29 cellular contexts compared by ENCODE assay signal in genomic region chr14:105839425-105840265, GRCh38.
DNase-seq lines count a peak whose midpoint lies in the region; ATAC-seq and TF ChIP-seq lines count a peak whose summit lies in the region.
"Had no signal": no experiment of that assay in that cellular context is flagged by ENCODE, and none has a peak within 500 bp of the region (broad histone marks: within the 10 kb centered on the region; RNA-seq: fewer than 3 reads in every experiment).

No MANE protein-coding gene starts in this region.

- TF ChIP-seq CTCF in right atrium auricular region (IDR thresholded peaks at IDR 0.05) (no peak), colonic mucosa (IDR thresholded peaks at IDR 0.05) (no peak), omental fat pad (IDR thresholded peaks at IDR 0.05) (no peak), chondrocyte (IDR thresholded peaks at IDR 0.05) (no peak)

- H3K9me3 ChIP-seq in right atrium auricular region: no peaks in the 10 kb centered on the region
- H3K9me3 ChIP-seq in colonic mucosa: no peaks in the 10 kb centered on the region
- H3K9me3 ChIP-seq: adrenal gland, body of pancreas, gastroesophageal sphincter, right lobe of liver, SJSA1, stomach had no signal

- peaks cover 42% of the 10 kb centered on the region for H3K9me3 Mint-ChIP-seq in chondrocyte (ENCODE audit: low read depth)
- H3K9me3 Mint-ChIP-seq in naive thymus-derived CD8-positive, alpha-beta T cell: no peaks in the 10 kb centered on the region
- H3K9me3 Mint-ChIP-seq: activated T-cell treated with anti-CD3 and anti-CD28 coated beads, Interleukin-2, amount 50 U/mL, for 4 hours; IgD-negative memory B cell had no signal

- no peaks in the 10 kb centered on the region for H3K36me3 Mint-ChIP-seq in chondrocyte (ENCODE audit: low read depth)
- H3K36me3 Mint-ChIP-seq in naive thymus-derived CD8-positive, alpha-beta T cell: no peaks in the 10 kb centered on the region
- H3K36me3 Mint-ChIP-seq: IgD-negative memory B cell had no signal

- no peaks in the 10 kb centered on the region for H3K4me1 ChIP-seq in right atrium auricular region
- H3K4me1 ChIP-seq in colonic mucosa: no peaks in the 10 kb centered on the region
- H3K4me1 ChIP-seq: adrenal gland, body of pancreas, gastroesophageal sphincter, right lobe of liver, SJSA1, stomach had no signal

- H3K4me3 ChIP-seq in right atrium auricular region: no peak overlapping the region
- no peak overlapping the region for H3K4me3 ChIP-seq in colonic mucosa
- H3K4me3 ChIP-seq: adrenal gland, body of pancreas, gastroesophageal sphincter, hepatocyte, right lobe of liver, SJSA1, stomach had no signal

- H3K27ac ChIP-seq in right atrium auricular region (no peak overlapping the region), colonic mucosa (no peak overlapping the region)
- H3K27ac ChIP-seq: adrenal gland, body of pancreas, gastroesophageal sphincter, hepatocyte, right lobe of liver, SJSA1, stomach, WERI-Rb-1 had no signal

- H3K27me3 ChIP-seq in right atrium auricular region (no peaks in the 10 kb centered on the region), colonic mucosa (no peaks in the 10 kb centered on the region)
- H3K27me3 ChIP-seq: adrenal gland, body of pancreas, hepatocyte, right lobe of liver, SJSA1 had no signal

- no peak overlapping the region for H3K4me3 Mint-ChIP-seq in chondrocyte (ENCODE audit: unreplicated experiment)
- H3K4me3 Mint-ChIP-seq in naive thymus-derived CD8-positive, alpha-beta T cell: no peak overlapping the region
- H3K4me3 Mint-ChIP-seq: activated T-cell treated with anti-CD3 and anti-CD28 coated beads, Interleukin-2, amount 50 U/mL, for 4 hours; IgD-negative memory B cell had no signal

- H3K9ac ChIP-seq in colonic mucosa (ENCODE audit: low read depth in 2 of 2, low read length in 2 of 2): no peak overlapping the region

- no peak overlapping the region for H3K27ac Mint-ChIP-seq in chondrocyte (ENCODE audit: unreplicated experiment)
- no peak overlapping the region for H3K27ac Mint-ChIP-seq in naive thymus-derived CD8-positive, alpha-beta T cell
- H3K27ac Mint-ChIP-seq: IgD-negative memory B cell had no signal

- intact Hi-C loops in Right ventricle myocardium inferior (cut with DNase I) (no loop called here), colonic mucosa (cut with DNase I) (no loop called here)

- POLR2A ChIA-PET in naive thymus-derived CD8-positive, alpha-beta T cell (lab: Charles Lee): no interaction called here

- H3K27me3 Mint-ChIP-seq in chondrocyte (ENCODE audit: low read depth): no peaks in the 10 kb centered on the region
- no peaks in the 10 kb centered on the region for H3K27me3 Mint-ChIP-seq in naive thymus-derived CD8-positive, alpha-beta T cell
- H3K27me3 Mint-ChIP-seq: IgD-negative memory B cell had no signal

- DNase-seq in right atrium auricular region (ENCODE audit: low spot score) (peak; percentile 46), Right ventricle myocardium inferior (ENCODE audit: missing footprints) (no peak), colonic mucosa (peak; percentile 10), omental fat pad (ENCODE audit: low spot score) (peak; percentile 16), chondrocyte (ENCODE audit: low spot score) (no peak), NCI-H345 (lab: John Stamatoyannopoulos, UW) (no peak)
- DNase-seq in naive thymus-derived CD8-positive, alpha-beta T cell: no peak
- DNase-seq: activated CD4-positive, alpha-beta T cell treated with anti-CD3 and anti-CD28 coated beads for 4 hours; activated T-cell treated with anti-CD3 and anti-CD28 coated beads, Interleukin-2, amount 50 U/mL, for 4 hours; body of pancreas; C1 segment of cervical spinal cord; DMS79 treated with DMSO at 0.1 percent for 48 hours; GDM1; left colon; mesenchymal stem cell; NCI-H1048; NCI-H446; NCI-H774; right lobe of liver; stimulated activated CD4-positive, alpha-beta T cell treated with anti-CD3 and anti-CD28 coated beads, Interleukin-12 subunit alpha, Interleukin-12 subunit beta, amount 100 ng/mL, for 4 hours; stimulated activated CD4-positive, alpha-beta T cell treated with anti-CD3 and anti-CD28 coated beads, Interleukin-2, amount 100 ng/mL, for 48 hours; stomach; WERI-Rb-1 had no signal

- ATAC-seq in Right ventricle myocardium inferior: no peak
- no peak for ATAC-seq in omental fat pad (ENCODE audit: low FRiP score)
- no peak for ATAC-seq in GM18867 (IDR thresholded peaks at IDR 0.05; ENCODE audit: unreplicated experiment)
- no peak for ATAC-seq in naive thymus-derived CD8-positive, alpha-beta T cell
- ATAC-seq: activated T-cell treated with anti-CD3 and anti-CD28 coated beads, Interleukin-2, amount 50 U/mL, for 4 hours; body of pancreas; left colon; right lobe of liver had no signal

- no peaks in the 10 kb centered on the region for H3K4me1 Mint-ChIP-seq in chondrocyte (ENCODE audit: low read depth)
- peaks cover 0 to 5% (median 1%) of the 10 kb centered on the region in 4 donors for H3K4me1 Mint-ChIP-seq in naive thymus-derived CD8-positive, alpha-beta T cell

- H3K36me3 ChIP-seq in right atrium auricular region (no peaks in the 10 kb centered on the region), colonic mucosa (no peaks in the 10 kb centered on the region)
- H3K36me3 ChIP-seq: adrenal gland, gastroesophageal sphincter, right lobe of liver, SJSA1, stomach, WERI-Rb-1 had no signal

Comparison
In these comparisons a context has a peak if more than half of its experiments do, and no peak if none do; other contexts are left out.
1. DNase-seq: peak in right atrium auricular region (single experiment), colonic mucosa (single experiment) and omental fat pad (single experiment); none in Right ventricle myocardium inferior (single experiment), chondrocyte (single experiment), NCI-H345 (single experiment) and naive thymus-derived CD8-positive, alpha-beta T cell (0 of 10).